In genomic region chr2:180016937-180017336, GRCh38 we compare ENCODE assay signal across 12 cellular contexts.
"Had no signal": no experiment of that assay in that cellular context is flagged by ENCODE, and none has a peak within 500 bp of the region (broad histone marks: within the 10 kb centered on the region; RNA-seq: fewer than 3 reads in every experiment).

No MANE protein-coding gene starts in this region.

- H2AFZ ChIP-seq: hepatocyte had no signal

- H3K4me1 ChIP-seq: colonic mucosa, thyroid gland had no signal

- DNase-seq: activated CD4-positive, alpha-beta memory T cell treated with anti-CD3 and anti-CD28 coated beads for 36 hours; activated CD4-positive, alpha-beta T cell treated with anti-CD3 and anti-CD28 coated beads for 1 hour; activated naive CD8-positive, alpha-beta T cell treated with anti-CD3 and anti-CD28 coated beads, Interleukin-2, amount 10 ng/mL, durations not matched to agents 7 days and 5 days; activated T-cell treated with anti-CD3 and anti-CD28 coated beads, Interleukin-2, amount 50 U/mL, for 48 hours; colonic mucosa; effector CD4-positive, alpha-beta T cell; kidney glomerular epithelial cell; small intestine; T-helper 9 cell had no signal

- H3K4me2 ChIP-seq: hepatocyte had no signal

- H3K27ac ChIP-seq: cardiac muscle cell, colonic mucosa, hepatocyte, thyroid gland had no signal

- H3K79me2 ChIP-seq: hepatocyte had no signal

- H3K36me3 ChIP-seq: cardiac muscle cell, colonic mucosa, thyroid gland had no signal

- H3K27me3 ChIP-seq: cardiac muscle cell, colonic mucosa, hepatocyte, thyroid gland had no signal

- H3K9me3 ChIP-seq: colonic mucosa, thyroid gland had no signal

- H3K4me3 ChIP-seq: cardiac muscle cell, colonic mucosa, hepatocyte, thyroid gland had no signal
